8 cellular contexts compared by ENCODE assay signal in genomic region chr3:61251174-61251972, GRCh38. TPM values are rescaled to one million over a fixed set of nuclear protein-coding genes. Genes with fewer than 3 reads are reported as not detected.
A peak's percentile ranks its signal among the peaks of the same experiment; 100 is the strongest.
DNase-seq lines count a peak whose midpoint lies in the region; ATAC-seq and TF ChIP-seq lines count a peak whose summit lies in the region.

FHIT (minus strand) TSS chr3:61251452.

- H3K36me3 Mint-ChIP-seq in IgD-negative memory B cell: no peaks in the 10 kb centered on the region
- peaks cover 8% of the 10 kb centered on the region for H3K36me3 Mint-ChIP-seq in activated T-cell treated with anti-CD3 and anti-CD28 coated beads, Interleukin-2, amount 50 U/mL, for 24 hours (ENCODE audit: low read depth)

- H3K27ac Mint-ChIP-seq in IgD-negative memory B cell: peak within 1 kb of the TSS; percentile 55 to 90 (median 84)
- H3K27ac Mint-ChIP-seq in activated T-cell treated with anti-CD3 and anti-CD28 coated beads, Interleukin-2, amount 50 U/mL, for 24 hours: peak within 1 kb of the TSS; percentile 92

- peaks cover 7% of the 10 kb centered on the region for H3K27me3 Mint-ChIP-seq in IgD-negative memory B cell
- H3K27me3 Mint-ChIP-seq in activated T-cell treated with anti-CD3 and anti-CD28 coated beads, Interleukin-2, amount 50 U/mL, for 24 hours: peaks cover 8% of the 10 kb centered on the region

- H3K4me1 Mint-ChIP-seq in IgD-negative memory B cell: peaks cover 10 to 18% (median 14%) of the 10 kb centered on the region in 3 donors
- H3K4me1 Mint-ChIP-seq in activated T-cell treated with anti-CD3 and anti-CD28 coated beads, Interleukin-2, amount 50 U/mL, for 24 hours (ENCODE audit: low read depth): peaks cover 20% of the 10 kb centered on the region

- H3K36me3 ChIP-seq in esophagus (ENCODE audit: control insufficient read depth in 2 of 2, insufficient read depth in 2 of 2, low read length in 1 of 2) (no peaks in the 10 kb centered on the region), mucosa of rectum (ENCODE audit: control insufficient read depth in 2 of 2, insufficient read depth in 2 of 2, low read length in 2 of 2) (no peaks in the 10 kb centered on the region)

- peak within 1 kb of the TSS; percentile 52 to 79 for H3K27ac ChIP-seq in esophagus (ENCODE audit: low read depth in 2 of 2, low read length in 1 of 2)
- H3K27ac ChIP-seq in mucosa of rectum (ENCODE audit: low read depth in 2 of 2, low read length in 2 of 2): peak within 1 kb of the TSS; percentile 73 to 79

- peak within 1 kb of the TSS; percentile 63 to 73 for H3K4me3 ChIP-seq in esophagus (ENCODE audit: low read depth in 1 of 2, low read length in 2 of 2)
- peak within 1 kb of the TSS; percentile 98 to 100 for H3K4me3 ChIP-seq in mucosa of rectum (ENCODE audit: low read length in 2 of 2)

- H3K4me1 ChIP-seq in esophagus (ENCODE audit: control insufficient read depth in 2 of 2, insufficient read depth in 2 of 2, low read length in 1 of 2) (no peaks in the 10 kb centered on the region), mucosa of rectum (ENCODE audit: control insufficient read depth in 2 of 2, insufficient read depth in 2 of 2, low read length in 2 of 2) (peaks cover 13% of the 10 kb centered on the region in 2 donors)

- H3K9me3 Mint-ChIP-seq in IgD-negative memory B cell: no peaks in the 10 kb centered on the region
- H3K9me3 Mint-ChIP-seq in activated T-cell treated with anti-CD3 and anti-CD28 coated beads, Interleukin-2, amount 50 U/mL, for 24 hours: no peaks in the 10 kb centered on the region

- no peaks in the 10 kb centered on the region for H3K27me3 ChIP-seq in esophagus (ENCODE audit: control insufficient read depth in 1 of 2, insufficient read depth in 2 of 2, low read length in 2 of 2)
- H3K27me3 ChIP-seq in mucosa of rectum (ENCODE audit: control insufficient read depth in 2 of 2, insufficient read depth in 2 of 2, low read length in 2 of 2): no peaks in the 10 kb centered on the region

- DNase-seq in DMS53 treated with DMSO at 0.1 percent for 48 hours (lab: John Stamatoyannopoulos, UW; ENCODE audit: unreplicated experiment): peak; percentile 59
- peak; percentile 89 for DNase-seq in activated T-cell treated with anti-CD3 and anti-CD28 coated beads, Interleukin-2, amount 50 U/mL, for 24 hours
- DNase-seq in stimulated activated CD8-positive, alpha-beta memory T cell treated with anti-CD3 and anti-CD28 coated beads, Interleukin-4, amount 100 ng/mL, for 4 hours (ENCODE audit: low read depth in 2 of 2, low spot score in 1 of 2): peak; percentile 70 to 74

- peak; percentile 86 for ATAC-seq in GM21576 (IDR thresholded peaks at IDR 0.05; ENCODE audit: unreplicated experiment)

- peak within 1 kb of the TSS; percentile 76 to 97 (median 92) for H3K4me3 Mint-ChIP-seq in IgD-negative memory B cell
- peak within 1 kb of the TSS; percentile 85 for H3K4me3 Mint-ChIP-seq in activated T-cell treated with anti-CD3 and anti-CD28 coated beads, Interleukin-2, amount 50 U/mL, for 24 hours

- H3K9me3 ChIP-seq in esophagus (ENCODE audit: control insufficient read depth in 2 of 2, insufficient read depth in 1 of 2, low read depth in 1 of 2, low read length in 1 of 2) (no peaks in the 10 kb centered on the region), mucosa of rectum (ENCODE audit: control insufficient read depth in 2 of 2, low read length in 2 of 2) (no peaks in the 10 kb centered on the region)

- WGBS in esophagus, 2 donors: 1% methylated on average over 41 of the region's 41 CpGs

- H3K9ac ChIP-seq in mucosa of rectum (ENCODE audit: low read depth in 1 of 2, low read length in 2 of 2): peak within 1 kb of the TSS; percentile 87 to 89

TF ChIP-seq in PFSK-1, 5 proteins besides CTCF, POLR2A, EP300 and RAD21:
- peak; percentile 24; the same call in 1 of the 2 replicates for TF ChIP-seq SIN3A (IDR thresholded peaks at IDR 0.05; ENCODE audit: borderline replicate concordance, insufficient read depth, low read length)
- no peak for TF ChIP-seq REST (IDR thresholded peaks at IDR 0.05; ENCODE audit: insufficient read depth in 1 of 2, low read depth in 2 of 2, low read length in 2 of 2)
- peak; percentile 15 for TF ChIP-seq FOXP2 (optimal IDR thresholded peaks at IDR 0.05; ENCODE audit: borderline replicate concordance, extremely low read depth, extremely low read length, insufficient read depth)
- TF ChIP-seq POLR2AphosphoS5 (IDR thresholded peaks at IDR 0.05; ENCODE audit: low read depth, low read length): peak; percentile 55
TF ChIP-seq in PFSK-1: peak in this region for 3.

RNA-seq across cellular contexts. Expression of gene FHIT, which starts in this region (rescaled TPM):
- polyA plus RNA-seq in IgD-negative memory B cell (17.3 TPM), esophagus (1 to 10 TPM; 3.4 to 5.0 TPM)
- 12.2 TPM for polyA plus RNA-seq in PFSK-1 (2012; ENCODE audit: insufficient read length, low read depth)

Comparison
In these comparisons a context has a peak if more than half of its experiments do, and no peak if none do; other contexts are left out.
1. Peak in every context shown above with its lines: DNase-seq, ATAC-seq, H3K4me3 ChIP-seq and H3K27ac ChIP-seq.